8 cellular contexts compared by ENCODE assay signal in genomic region chr11:91956711-91957110, GRCh38.
"Had no signal": no experiment of that assay in that cellular context is flagged by ENCODE, and none has a peak within 500 bp of the region (broad histone marks: within the 10 kb centered on the region; RNA-seq: fewer than 3 reads in every experiment).

No MANE protein-coding gene starts in this region.

- FAIRE-seq: HepG2, HTR-8/SVneo, K562 had no signal

- DNase-seq: IMR-90, KBM-7, KG1 had no signal

- H3K27ac Mint-ChIP-seq: IgD-negative memory B cell had no signal

- H3K4me1 Mint-ChIP-seq: IgD-negative memory B cell had no signal

- H3K4me3 ChIP-seq: K562 had no signal

- H3K27me3 Mint-ChIP-seq: IgD-negative memory B cell had no signal

- ATAC-seq: HepG2, K562 had no signal

- H3K4me3 Mint-ChIP-seq: IgD-negative memory B cell had no signal

- H3K27ac ChIP-seq: HL-60 had no signal

- H3K36me3 Mint-ChIP-seq: IgD-negative memory B cell had no signal
